In the genomic region with DNA sequence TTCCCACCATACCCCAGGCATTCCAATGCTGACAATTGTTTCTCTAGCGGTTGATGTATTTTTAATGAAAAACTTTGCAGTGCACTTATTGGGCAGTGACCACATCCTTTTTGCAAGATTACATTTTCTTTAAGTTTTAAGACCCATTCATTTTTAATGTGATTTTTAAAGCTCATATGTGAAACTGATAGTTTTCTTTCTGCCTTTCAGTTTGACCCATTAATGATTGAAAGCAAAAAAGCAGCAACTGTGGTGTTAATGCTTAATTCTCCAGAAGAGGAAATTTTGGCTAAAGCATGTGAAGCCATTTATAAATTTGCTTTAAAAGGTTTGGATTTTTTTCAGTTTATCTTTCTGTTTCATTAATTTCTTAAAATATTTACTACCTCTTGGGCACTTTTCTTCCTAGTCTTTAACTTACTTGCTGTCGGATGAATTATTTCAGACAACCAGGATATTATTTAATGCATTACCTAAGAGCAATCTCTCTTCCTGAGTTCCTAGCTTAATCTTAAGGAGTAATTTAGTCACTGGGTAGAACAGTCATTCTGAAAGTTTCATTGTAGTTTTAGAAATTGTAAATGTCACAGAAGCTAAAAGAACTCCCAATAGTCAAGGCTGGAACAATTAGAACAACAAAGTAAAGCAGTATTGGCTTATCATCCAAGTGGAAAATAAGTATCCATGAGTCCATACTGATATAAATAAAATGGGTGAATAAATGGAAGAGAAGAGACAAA, we compare ENCODE assay signal across 13 cellular contexts.
A peak's percentile ranks its signal among the peaks of the same experiment; 100 is the strongest.
DNase-seq lines count a peak whose midpoint lies in the region; ATAC-seq, FAIRE-seq and TF ChIP-seq lines count a peak whose summit lies in the region.
"Had no signal": no experiment of that assay in that cellular context is flagged by ENCODE, and none has a peak within 500 bp of the region (broad histone marks: within the 10 kb centered on the region; RNA-seq: fewer than 3 reads in every experiment).

No MANE protein-coding gene starts in this region.

- no peak for TF ChIP-seq CTCF in D721Med (IDR thresholded peaks at IDR 0.05; ENCODE audit: insufficient read depth, missing control alignments)

- DNase-seq in D341Med (ENCODE audit: low spot score) (no peak), D721Med (ENCODE audit: insufficient read length, low spot score) (no peak), urothelium cell line (ENCODE audit: low spot score) (no peak)
- no peak for DNase-seq in stimulated activated CD4-positive, alpha-beta T cell treated with anti-CD3 and anti-CD28 coated beads, Interleukin-4, amount 100 ng/mL, for 24 hours
- DNase-seq: central memory CD4-positive, alpha-beta T cell; endodermal cell; MV-4-11; stimulated activated CD4-positive, alpha-beta T cell treated with anti-CD3 and anti-CD28 coated beads, Interleukin-12 subunit alpha, Interleukin-12 subunit beta, amount 100 ng/mL, for 4 hours had no signal

- peak; percentile 69 for ATAC-seq in GM18517 (IDR thresholded peaks at IDR 0.05; ENCODE audit: unreplicated experiment)
- peak; percentile 74 for ATAC-seq in GM19463 (IDR thresholded peaks at IDR 0.05; ENCODE audit: unreplicated experiment)
- peak; percentile 61 for ATAC-seq in HG02852 (IDR thresholded peaks at IDR 0.05; ENCODE audit: unreplicated experiment)
- peak; percentile 80 for ATAC-seq in HG03571 (IDR thresholded peaks at IDR 0.05; ENCODE audit: unreplicated experiment)
- ATAC-seq: Right ventricle myocardium inferior had no signal

- FAIRE-seq in D721Med (lab: Jason Lieb, UNC), result no peak
- FAIRE-seq in urothelium cell line (lab: Jason Lieb, UNC), result no peak
